Comparison of ENCODE assay signal across 9 cellular contexts in genomic region chr16:58501242-58502131, GRCh38. TPM values are rescaled to one million over a fixed set of nuclear protein-coding genes. Genes with fewer than 3 reads are reported as not detected.
DNase-seq lines count a peak whose midpoint lies in the region; ATAC-seq and TF ChIP-seq lines count a peak whose summit lies in the region.
"Had no signal": no experiment of that assay in that cellular context is flagged by ENCODE, and none has a peak within 500 bp of the region (broad histone marks: within the 10 kb centered on the region; RNA-seq: fewer than 3 reads in every experiment).

No MANE protein-coding gene starts in this region.

- peaks cover 14% of the 10 kb centered on the region for H3K4me1 Mint-ChIP-seq in activated T-cell treated with anti-CD3 and anti-CD28 coated beads, Interleukin-2, amount 50 U/mL, for 72 hours (ENCODE audit: low read depth)

- DNase-seq in BE2C (peak; percentile 81), NCI-H1930 (lab: John Stamatoyannopoulos, UW) (peak; percentile 31 to 57), occipital lobe (lab: John Stamatoyannopoulos, UW) (peak; percentile 41), NCI-H2029 treated with DMSO at 0.1 percent for 48 hours (lab: John Stamatoyannopoulos, UW) (no peak)
- peak; percentile 59 to 65 for DNase-seq in activated T-cell treated with anti-CD3 and anti-CD28 coated beads, Interleukin-2, amount 50 U/mL, for 72 hours

- no peak overlapping the region for H3K27ac ChIP-seq in gastroesophageal sphincter

- peak overlapping the region; percentile 79 to 85 for H3K4me3 Mint-ChIP-seq in activated T-cell treated with anti-CD3 and anti-CD28 coated beads, Interleukin-2, amount 50 U/mL, for 72 hours

- TF ChIP-seq EP300 in gastroesophageal sphincter (IDR thresholded peaks at IDR 0.05): no peak

- H3K36me3 ChIP-seq in BE2C (peaks cover 12% of the 10 kb centered on the region), gastroesophageal sphincter (no peaks in the 10 kb centered on the region)

- TF ChIP-seq CTCF in BE2C (IDR thresholded peaks at IDR 0.05; ENCODE audit: low read depth, low read length) (no peak), gastroesophageal sphincter (IDR thresholded peaks at IDR 0.05) (no peak)

- peak overlapping the region; percentile 89 for H3K4me3 ChIP-seq in BE2C (ENCODE audit: low read depth, low read length)
- H3K4me3 ChIP-seq in gastroesophageal sphincter: peak overlapping the region in 1 of 2 donors; percentile 41

- no peaks in the 10 kb centered on the region for H3K36me3 Mint-ChIP-seq in activated T-cell treated with anti-CD3 and anti-CD28 coated beads, Interleukin-2, amount 50 U/mL, for 72 hours (ENCODE audit: insufficient read depth in 2 of 2)

- H3K4me1 ChIP-seq in BE2C (peaks cover 6% of the 10 kb centered on the region), gastroesophageal sphincter (peaks cover 0 to 23% (median 9%) of the 10 kb centered on the region in 3 donors)

- H3K27ac Mint-ChIP-seq in activated T-cell treated with anti-CD3 and anti-CD28 coated beads, Interleukin-2, amount 50 U/mL, for 72 hours: no peak overlapping the region

- H3K9me3 ChIP-seq in BE2C (no peaks in the 10 kb centered on the region), gastroesophageal sphincter (no peaks in the 10 kb centered on the region)
- H3K9me3 ChIP-seq: adrenal gland had no signal

- H3K27me3 ChIP-seq in BE2C (no peaks in the 10 kb centered on the region), gastroesophageal sphincter (peaks cover 49% of the 10 kb centered on the region)
- H3K27me3 ChIP-seq: adrenal gland had no signal

- TF ChIP-seq POLR2A in gastroesophageal sphincter (IDR thresholded peaks at IDR 0.05): no peak

- 82% methylated on average over 2 of the region's 42 CpGs; no CpG with 5 or more reads in 1 of the 2 donors for WGBS in gastroesophageal sphincter (ENCODE audit: low coverage in 1 of 2), 2 donors

- no peaks in the 10 kb centered on the region for H3K9me3 Mint-ChIP-seq in activated T-cell treated with anti-CD3 and anti-CD28 coated beads, Interleukin-2, amount 50 U/mL, for 72 hours

- ATAC-seq in activated T-cell treated with anti-CD3 and anti-CD28 coated beads, Interleukin-2, amount 50 U/mL, for 72 hours (replicated peaks in 1 of 2): peak; percentile 62 to 64
- ATAC-seq in gastroesophageal sphincter (peak; percentile 7), HG03442 (IDR thresholded peaks at IDR 0.05; ENCODE audit: unreplicated experiment) (no peak), GM18870 (IDR thresholded peaks at IDR 0.05; ENCODE audit: unreplicated experiment) (no peak)

- H3K27me3 Mint-ChIP-seq in activated T-cell treated with anti-CD3 and anti-CD28 coated beads, Interleukin-2, amount 50 U/mL, for 72 hours (ENCODE audit: low read depth): peaks cover 8% of the 10 kb centered on the region

RNA-seq across cellular contexts. Expression of gene NDRG4, which starts 1.5 kb away (rescaled TPM):
- polyA plus RNA-seq in BE2C (2012; ENCODE audit: insufficient read depth, insufficient read length, low read depth): 108 TPM
- total RNA-seq in activated T-cell treated with anti-CD3 and anti-CD28 coated beads, Interleukin-2, amount 50 U/mL, for 72 hours: 1 to 10 TPM; 5.2 TPM
- total RNA-seq in gastroesophageal sphincter (1 to 10 TPM; 1.9 to 8.0 (median 7.0) TPM), occipital lobe (217 TPM)

RNA-seq across cellular contexts. Expression of gene SETD6, which starts 13.8 kb away (rescaled TPM):
- 66.5 TPM for polyA plus RNA-seq in BE2C (2012; ENCODE audit: insufficient read depth, insufficient read length, low read depth)
- total RNA-seq in activated T-cell treated with anti-CD3 and anti-CD28 coated beads, Interleukin-2, amount 50 U/mL, for 72 hours: 10 to 100 TPM in 1 of 2 donors, 1 to 10 TPM in 1; 9.1 to 11.6 TPM
- 10 to 100 TPM; 15.5 to 19.8 (median 17.5) TPM for total RNA-seq in gastroesophageal sphincter
- total RNA-seq in occipital lobe: 21.5 TPM

Comparison
In these comparisons a context has a peak if more than half of its experiments do, and no peak if none do; other contexts are left out.
1. ATAC-seq: peak in activated T-cell treated with anti-CD3 and anti-CD28 coated beads, Interleukin-2, amount 50 U/mL, for 72 hours (2 of 2) and gastroesophageal sphincter (single experiment); none in HG03442 (single experiment) and GM18870 (single experiment).
2. RNA of gene NDRG4, which starts 1.5 kb away (total RNA-seq): 217 TPM in occipital lobe (single experiment); 1.9 to 8.0 TPM in gastroesophageal sphincter and 5.2 TPM in activated T-cell treated with anti-CD3 and anti-CD28 coated beads, Interleukin-2, amount 50 U/mL, for 72 hours; every median in the first group is over 10 times any median in the second.